ENCODE assay signal across 24 cellular contexts in the genomic region with DNA sequence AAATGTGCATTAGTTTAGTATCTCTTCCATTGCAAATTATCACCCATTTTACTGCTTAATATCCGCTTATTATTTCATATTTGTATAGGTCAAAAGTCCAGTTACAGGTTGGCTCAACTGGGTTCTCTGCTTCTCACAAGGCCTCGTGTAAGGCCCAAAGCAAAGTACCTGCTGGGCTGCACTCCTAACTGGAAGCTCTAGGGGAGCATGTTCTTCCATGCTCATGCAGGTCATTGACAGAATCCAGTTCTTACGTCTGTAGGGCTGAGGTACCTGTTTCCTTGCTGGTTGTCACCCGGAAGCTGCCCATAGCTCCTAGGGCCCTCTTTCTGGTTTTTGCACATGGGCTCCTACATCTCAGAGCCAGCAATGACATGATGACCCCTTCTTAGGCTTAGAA.
"Had no signal": no experiment of that assay in that cellular context is flagged by ENCODE, and none has a peak within 500 bp of the region (broad histone marks: within the 10 kb centered on the region; RNA-seq: fewer than 3 reads in every experiment).

No MANE protein-coding gene starts in this region.

- DNase-seq: colonic mucosa; dermis blood vessel endothelial cell; erythroblast; foreskin keratinocyte; left colon; left ventricle myocardium superior; mesenchymal stem cell; naive B cell; nephron progenitor cell; psoas muscle; retina; spleen; stimulated activated CD4-positive, alpha-beta T cell treated with anti-CD3 and anti-CD28 coated beads, Interleukin-15, amount 100 ng/mL, for 24 hours; stimulated activated CD4-positive, alpha-beta T cell treated with anti-CD3 and anti-CD28 coated beads, Interleukin-1b, Interleukin-23, amount 100 ng/mL, for 48 hours; stimulated activated CD4-positive, alpha-beta T cell treated with anti-CD3 and anti-CD28 coated beads, Interleukin-4, amount 100 ng/mL, for 24 hours; stimulated activated naive B cell treated with anti-CD40 and anti-IgM and Interleukin-4, amounts not matched to agents 10 μg/mL and 1 μg/mL and 100 μg/mL, for 72 hours; stomach; substantia nigra; trophoblast cell had no signal

- H3K4me1 ChIP-seq: colonic mucosa, psoas muscle, spleen, stomach had no signal

- ATAC-seq: foreskin keratinocyte; left colon; left ventricle myocardium superior; psoas muscle; sciatic nerve; stimulated activated naive B cell treated with anti-CD40 and anti-IgM and Interleukin-4, amounts not matched to agents 10 μg/mL and 1 μg/mL and 100 μg/mL, for 72 hours had no signal

- H3K4me2 ChIP-seq: hepatocyte had no signal

- H3K27me3 Mint-ChIP-seq: naive B cell; stimulated activated naive B cell treated with anti-CD40 and anti-IgM and Interleukin-4, amounts not matched to agents 10 μg/mL and 1 μg/mL and 100 μg/mL, for 72 hours had no signal

- H3K36me3 Mint-ChIP-seq: naive B cell had no signal

- H3K36me3 ChIP-seq: colonic mucosa, neutrophil, spleen, stomach, thoracic aorta had no signal

- H2AFZ ChIP-seq: hepatocyte had no signal

- H3K27ac ChIP-seq: colonic mucosa, foreskin keratinocyte, hepatocyte, neutrophil, psoas muscle, stomach, thoracic aorta had no signal

- H3K27ac Mint-ChIP-seq: nephron progenitor cell; stimulated activated naive B cell treated with anti-CD40 and anti-IgM and Interleukin-4, amounts not matched to agents 10 μg/mL and 1 μg/mL and 100 μg/mL, for 72 hours had no signal

- H3K4me3 Mint-ChIP-seq: nephron progenitor cell; stimulated activated naive B cell treated with anti-CD40 and anti-IgM and Interleukin-4, amounts not matched to agents 10 μg/mL and 1 μg/mL and 100 μg/mL, for 72 hours had no signal

- H3K79me2 ChIP-seq: hepatocyte had no signal

- H3K4me1 Mint-ChIP-seq: naive B cell; nephron progenitor cell; stimulated activated naive B cell treated with anti-CD40 and anti-IgM and Interleukin-4, amounts not matched to agents 10 μg/mL and 1 μg/mL and 100 μg/mL, for 72 hours had no signal

- H3K4me3 ChIP-seq: colonic mucosa, hepatocyte, lung, psoas muscle, spleen, stomach, thoracic aorta had no signal

- H3K27me3 ChIP-seq: colonic mucosa, foreskin keratinocyte, hepatocyte, neutrophil, spleen, stomach had no signal
